15 cellular contexts compared by ENCODE assay signal in genomic region chr18:23209031-23209430, GRCh38.
DNase-seq lines count a peak whose midpoint lies in the region; ATAC-seq and TF ChIP-seq lines count a peak whose summit lies in the region.
"Had no signal": no experiment of that assay in that cellular context is flagged by ENCODE, and none has a peak within 500 bp of the region (broad histone marks: within the 10 kb centered on the region; RNA-seq: fewer than 3 reads in every experiment).

No MANE protein-coding gene starts in this region.

- peaks cover 37% of the 10 kb centered on the region for H3K36me3 Mint-ChIP-seq in activated naive CD8-positive, alpha-beta T cell treated with anti-CD3 and anti-CD28 coated beads, Interleukin-2, amount 50 U/mL, for 24 hours (ENCODE audit: low read depth)
- H3K36me3 Mint-ChIP-seq: CD4-positive, alpha-beta memory T cell had no signal

- H3K27me3 Mint-ChIP-seq in activated naive CD8-positive, alpha-beta T cell treated with anti-CD3 and anti-CD28 coated beads, Interleukin-2, amount 50 U/mL, for 24 hours, result no peaks in the 10 kb centered on the region

- peak; percentile 90 for ATAC-seq in activated naive CD8-positive, alpha-beta T cell treated with anti-CD3 and anti-CD28 coated beads, Interleukin-2, amount 50 U/mL, for 24 hours
- ATAC-seq in omental fat pad (ENCODE audit: low FRiP score) (peak; percentile 65), HG02885 (IDR thresholded peaks at IDR 0.05; ENCODE audit: poor library complexity, unreplicated experiment) (no peak)
- ATAC-seq: left ventricle myocardium superior, psoas muscle had no signal

- H3K27ac Mint-ChIP-seq in activated naive CD8-positive, alpha-beta T cell treated with anti-CD3 and anti-CD28 coated beads, Interleukin-2, amount 50 U/mL, for 24 hours, result peak overlapping the region; percentile 90
- H3K27ac Mint-ChIP-seq: brain; CD4-positive, alpha-beta memory T cell had no signal

- peak overlapping the region; percentile 28 for H3K4me3 Mint-ChIP-seq in activated naive CD8-positive, alpha-beta T cell treated with anti-CD3 and anti-CD28 coated beads, Interleukin-2, amount 50 U/mL, for 24 hours
- H3K4me3 Mint-ChIP-seq: brain; CD4-positive, alpha-beta memory T cell had no signal

- DNase-seq in activated CD4-positive, alpha-beta T cell treated with anti-CD3 and anti-CD28 coated beads for 48 hours, result peak; percentile 42
- no peak for DNase-seq in activated CD4-positive, alpha-beta T cell treated with anti-CD3 and anti-CD28 coated beads, Interleukin-2, amount 50 U/mL, for 1 hour
- DNase-seq in HCEC 1CT (peak; percentile 13), omental fat pad (ENCODE audit: low spot score) (no peak), NCI-H1694 treated with DMSO at 0.1 percent for 48 hours (lab: John Stamatoyannopoulos, UW) (no peak), NCI-H187 (lab: John Stamatoyannopoulos, UW) (no peak)
- DNase-seq in activated naive CD8-positive, alpha-beta T cell treated with anti-CD3 and anti-CD28 coated beads, Interleukin-2, amount 50 U/mL, for 24 hours, result peak; percentile 48
- DNase-seq: CD4-positive, alpha-beta memory T cell; effector memory CD4-positive, alpha-beta T cell; left ventricle myocardium superior; NCI-H1092; NCI-H345; psoas muscle had no signal

- peaks cover 56% of the 10 kb centered on the region for H3K4me1 Mint-ChIP-seq in activated naive CD8-positive, alpha-beta T cell treated with anti-CD3 and anti-CD28 coated beads, Interleukin-2, amount 50 U/mL, for 24 hours
- H3K4me1 Mint-ChIP-seq: CD4-positive, alpha-beta memory T cell had no signal

- peaks cover 18% of the 10 kb centered on the region for H3K9me3 Mint-ChIP-seq in activated naive CD8-positive, alpha-beta T cell treated with anti-CD3 and anti-CD28 coated beads, Interleukin-2, amount 50 U/mL, for 24 hours

- TF ChIP-seq CTCF in omental fat pad (IDR thresholded peaks at IDR 0.05), result no peak

Comparison
In these comparisons a context has a peak if more than half of its experiments do, and no peak if none do; other contexts are left out.
1. DNase-seq: peak in activated CD4-positive, alpha-beta T cell treated with anti-CD3 and anti-CD28 coated beads for 48 hours (single experiment), HCEC 1CT (single experiment) and activated naive CD8-positive, alpha-beta T cell treated with anti-CD3 and anti-CD28 coated beads, Interleukin-2, amount 50 U/mL, for 24 hours (single experiment); none in activated CD4-positive, alpha-beta T cell treated with anti-CD3 and anti-CD28 coated beads, Interleukin-2, amount 50 U/mL, for 1 hour (single experiment), omental fat pad (single experiment), NCI-H1694 treated with DMSO at 0.1 percent for 48 hours (single experiment) and NCI-H187 (0 of 2).